In genomic region chr12:100258127-100258526, GRCh38 we compare ENCODE assay signal across 35 cellular contexts. TPM values are rescaled to one million over a fixed set of nuclear protein-coding genes. Genes with fewer than 3 reads are reported as not detected.
A peak's percentile ranks its signal among the peaks of the same experiment; 100 is the strongest.
DNase-seq lines count a peak whose midpoint lies in the region; ATAC-seq and TF ChIP-seq lines count a peak whose summit lies in the region.
"Had no signal": no experiment of that assay in that cellular context is flagged by ENCODE, and none has a peak within 500 bp of the region (broad histone marks: within the 10 kb centered on the region; RNA-seq: fewer than 3 reads in every experiment).

No MANE protein-coding gene starts in this region.

- CTCF ChIA-PET in activated CD4-positive, alpha-beta T cell treated with anti-CD3 and anti-CD28 coated beads, Interleukin-2, amount 10 ng/mL, durations not matched to agents 7 days and 5 days (lab: Charles Lee): no interaction called here
- CTCF ChIA-PET in HEK293 (lab: Yijun Ruan, JAX): interaction anchor here (1.2 kb wide), 1 partner anchor 23 kb away, joined by 4 read pairs; no protein-coding TSS in a partner anchor

- no peak overlapping the region for H3K4me3 ChIP-seq in HEK293 (ENCODE audit: low read depth, low read length)
- H3K4me3 ChIP-seq: A549; BLaER1; BLaER1 treated with 17β-estradiol and CSF1 and Interleukin-3, amounts not matched to agents 10 nM and 100 nM had no signal

- ATAC-seq in GM21367 (IDR thresholded peaks at IDR 0.05; ENCODE audit: unreplicated experiment): no peak
- ATAC-seq: A549; CD8-positive, alpha-beta T cell had no signal

- H3K27me3 Mint-ChIP-seq in T-helper 2 cell treated with Interferon-gamma antibody and Interleukin-4, amounts not matched to agents 5 μg/mL and 100 μg/mL, for 36 hours (ENCODE audit: low read depth): no peaks in the 10 kb centered on the region
- no peaks in the 10 kb centered on the region for H3K27me3 Mint-ChIP-seq in activated CD4-positive, alpha-beta T cell treated with anti-CD3 and anti-CD28 coated beads, Interleukin-2, amount 10 ng/mL, durations not matched to agents 7 days and 5 days
- H3K27me3 Mint-ChIP-seq in endothelial cell (ENCODE audit: unreplicated experiment): peaks cover 3% of the 10 kb centered on the region
- peaks cover 3% of the 10 kb centered on the region; the same call in 1 of the 2 replicates for H3K27me3 Mint-ChIP-seq in HFFc6 (ENCODE audit: insufficient read depth)
- H3K27me3 Mint-ChIP-seq: B cell; CD4-positive, alpha-beta memory T cell; CD4-positive, alpha-beta T cell; CD8-positive, alpha-beta memory T cell had no signal

- H3K9me3 Mint-ChIP-seq in T-helper 2 cell treated with Interferon-gamma antibody and Interleukin-4, amounts not matched to agents 5 μg/mL and 100 μg/mL, for 36 hours: no peaks in the 10 kb centered on the region
- no peaks in the 10 kb centered on the region for H3K9me3 Mint-ChIP-seq in activated CD4-positive, alpha-beta T cell treated with anti-CD3 and anti-CD28 coated beads, Interleukin-2, amount 10 ng/mL, durations not matched to agents 7 days and 5 days
- no peaks in the 10 kb centered on the region for H3K9me3 Mint-ChIP-seq in endothelial cell (ENCODE audit: unreplicated experiment)
- no peaks in the 10 kb centered on the region for H3K9me3 Mint-ChIP-seq in HFFc6
- H3K9me3 Mint-ChIP-seq: CD14-positive monocyte; CD4-positive, alpha-beta T cell; CD4-positive, CD25-positive, alpha-beta regulatory T cell; CD8-positive, alpha-beta memory T cell; CD8-positive, alpha-beta T cell had no signal

- no peak overlapping the region for H3K27ac ChIP-seq in HEK293 (ENCODE audit: extremely low read depth, low read depth, low read length)
- H3K27ac ChIP-seq: 22Rv1; A549; BLaER1; BLaER1 treated with 17β-estradiol and CSF1 and Interleukin-3, amounts not matched to agents 10 nM and 100 nM; C4-2B had no signal

- H3K36me3 Mint-ChIP-seq in T-helper 2 cell treated with Interferon-gamma antibody and Interleukin-4, amounts not matched to agents 5 μg/mL and 100 μg/mL, for 36 hours (ENCODE audit: low read depth): peaks cover 1% of the 10 kb centered on the region
- H3K36me3 Mint-ChIP-seq in activated CD4-positive, alpha-beta T cell treated with anti-CD3 and anti-CD28 coated beads, Interleukin-2, amount 10 ng/mL, durations not matched to agents 7 days and 5 days (ENCODE audit: low read depth): peaks cover 7% of the 10 kb centered on the region
- H3K36me3 Mint-ChIP-seq in endothelial cell (ENCODE audit: low read depth, unreplicated experiment): no peaks in the 10 kb centered on the region
- H3K36me3 Mint-ChIP-seq in HFFc6 (ENCODE audit: low read depth): no peaks in the 10 kb centered on the region
- H3K36me3 Mint-ChIP-seq: CD14-positive monocyte; CD4-positive, alpha-beta memory T cell; CD8-positive, alpha-beta memory T cell; CD8-positive, alpha-beta T cell had no signal

- no peak overlapping the region for H3K27ac Mint-ChIP-seq in T-helper 2 cell treated with Interferon-gamma antibody and Interleukin-4, amounts not matched to agents 5 μg/mL and 100 μg/mL, for 36 hours
- H3K27ac Mint-ChIP-seq in activated CD4-positive, alpha-beta T cell treated with anti-CD3 and anti-CD28 coated beads, Interleukin-2, amount 10 ng/mL, durations not matched to agents 7 days and 5 days: peak overlapping the region; percentile 28
- H3K27ac Mint-ChIP-seq in endothelial cell (ENCODE audit: unreplicated experiment) (peak overlapping the region; percentile 9), HFFc6 (no peak overlapping the region)
- H3K27ac Mint-ChIP-seq: B cell; CD14-positive monocyte; CD4-positive, alpha-beta T cell; CD4-positive, CD25-positive, alpha-beta regulatory T cell; CD8-positive, alpha-beta memory T cell; CD8-positive, alpha-beta T cell had no signal

- TF ChIP-seq CTCF in HEK293 (tag by site-specific recombination; IDR thresholded peaks at IDR 0.05) (no peak), endothelial cell (IDR thresholded peaks at IDR 0.05; ENCODE audit: unreplicated experiment) (no peak), HFFc6 (IDR thresholded peaks at IDR 0.05) (no peak)

- no peaks in the 10 kb centered on the region for H3K9me3 ChIP-seq in HEK293 (ENCODE audit: control insufficient read depth, insufficient read depth, low read depth, low read length)
- H3K9me3 ChIP-seq: A549; BE2C; BLaER1; BLaER1 treated with 17β-estradiol and CSF1 and Interleukin-3, amounts not matched to agents 10 nM and 100 nM; Caco-2 had no signal

- H3K4me1 ChIP-seq in HEK293 (ENCODE audit: control insufficient read depth, insufficient read depth, low read length): no peaks in the 10 kb centered on the region
- H3K4me1 ChIP-seq: A549; BE2C; BLaER1; BLaER1 treated with 17β-estradiol and CSF1 and Interleukin-3, amounts not matched to agents 10 nM and 100 nM had no signal

- peaks cover 8% of the 10 kb centered on the region for H3K4me1 Mint-ChIP-seq in T-helper 2 cell treated with Interferon-gamma antibody and Interleukin-4, amounts not matched to agents 5 μg/mL and 100 μg/mL, for 36 hours (ENCODE audit: low read depth)
- H3K4me1 Mint-ChIP-seq in activated CD4-positive, alpha-beta T cell treated with anti-CD3 and anti-CD28 coated beads, Interleukin-2, amount 10 ng/mL, durations not matched to agents 7 days and 5 days: peaks cover 12% of the 10 kb centered on the region
- H3K4me1 Mint-ChIP-seq in endothelial cell (ENCODE audit: unreplicated experiment): peaks cover 12% of the 10 kb centered on the region
- no peaks in the 10 kb centered on the region for H3K4me1 Mint-ChIP-seq in HFFc6 (ENCODE audit: low read depth)
- H3K4me1 Mint-ChIP-seq: B cell, CD14-positive monocyte had no signal

- peak overlapping the region; percentile 22 for H3K4me3 Mint-ChIP-seq in T-helper 2 cell treated with Interferon-gamma antibody and Interleukin-4, amounts not matched to agents 5 μg/mL and 100 μg/mL, for 36 hours
- H3K4me3 Mint-ChIP-seq in activated CD4-positive, alpha-beta T cell treated with anti-CD3 and anti-CD28 coated beads, Interleukin-2, amount 10 ng/mL, durations not matched to agents 7 days and 5 days: no peak overlapping the region
- H3K4me3 Mint-ChIP-seq in endothelial cell (ENCODE audit: unreplicated experiment) (no peak overlapping the region), HFFc6 (no peak overlapping the region)
- H3K4me3 Mint-ChIP-seq: B cell; CD14-positive monocyte; CD4-positive, alpha-beta T cell; CD8-positive, alpha-beta memory T cell; CD8-positive, alpha-beta T cell had no signal

- DNase-seq in T-helper 2 cell treated with Interferon-gamma antibody and Interleukin-4, amounts not matched to agents 5 μg/mL and 100 μg/mL, for 36 hours (ENCODE audit: low spot score): no peak
- DNase-seq in T-helper 2 cell (no peak), endothelial cell (ENCODE audit: low spot score) (no peak), HFFc6 (no peak)
- DNase-seq in activated CD4-positive, alpha-beta T cell treated with anti-CD3 and anti-CD28 coated beads, Interleukin-2, amount 10 ng/mL, durations not matched to agents 7 days and 5 days: no peak
- DNase-seq in activated CD4-positive, alpha-beta T cell treated with anti-CD3 and anti-CD28 coated beads for 4 hours: no peak
- DNase-seq: 8988T; ACHN; AML-193; BE2C; C1 segment of cervical spinal cord; Caco-2; Calu3; CD4-positive, alpha-beta memory T cell; CD4-positive, alpha-beta T cell; CD4-positive, CD25-positive, alpha-beta regulatory T cell; CD8-positive, alpha-beta memory T cell; CD8-positive, alpha-beta T cell; COR-L47; DMS 273 treated with DMSO at 0.1 percent for 48 hours; DMS153; DMS53; DMS79; DMS79 treated with DMSO at 0.1 percent for 48 hours; DND-41; EL had no signal

- POLR2A ChIA-PET in activated CD4-positive, alpha-beta T cell treated with anti-CD3 and anti-CD28 coated beads, Interleukin-2, amount 10 ng/mL, durations not matched to agents 7 days and 5 days (lab: Charles Lee): no interaction called here
- POLR2A ChIA-PET in HEK293 (lab: Yijun Ruan, JAX): no interaction called here

- no peaks in the 10 kb centered on the region; a peak in 1 of 3 replicates for H3K36me3 ChIP-seq in HEK293 (ENCODE audit: control insufficient read depth in 2 of 2, insufficient read depth in 1 of 2, low read length in 2 of 2)
- H3K36me3 ChIP-seq: BE2C; BLaER1; BLaER1 treated with 17β-estradiol and CSF1 and Interleukin-3, amounts not matched to agents 10 nM and 100 nM had no signal

TF ChIP-seq in HEK293, 187 proteins besides CTCF, POLR2A, EP300 and RAD21 (continues in another document):
- TF ChIP-seq ZBTB20 (tag by site-specific recombination; IDR thresholded peaks at IDR 0.05) (no peak), ZNF133 (tag by site-specific recombination; IDR thresholded peaks at IDR 0.05) (peak; percentile 98), KLF1 (tag by site-specific recombination; IDR thresholded peaks at IDR 0.05) (no peak), ZNF529 (tag by site-specific recombination; IDR thresholded peaks at IDR 0.05; ENCODE audit: insufficient replicate concordance) (no peak), ZNF830 (tag by site-specific recombination; IDR thresholded peaks at IDR 0.05; ENCODE audit: low read depth) (no peak), MEIS1 (CRISPR knock-in tag; IDR thresholded peaks at IDR 0.05; ENCODE audit: borderline replicate concordance) (no peak), ZNF76 (tag by site-specific recombination; IDR thresholded peaks at IDR 0.05; ENCODE audit: borderline replicate concordance, low read depth) (no peak)
- TF ChIP-seq, protein P1, sequence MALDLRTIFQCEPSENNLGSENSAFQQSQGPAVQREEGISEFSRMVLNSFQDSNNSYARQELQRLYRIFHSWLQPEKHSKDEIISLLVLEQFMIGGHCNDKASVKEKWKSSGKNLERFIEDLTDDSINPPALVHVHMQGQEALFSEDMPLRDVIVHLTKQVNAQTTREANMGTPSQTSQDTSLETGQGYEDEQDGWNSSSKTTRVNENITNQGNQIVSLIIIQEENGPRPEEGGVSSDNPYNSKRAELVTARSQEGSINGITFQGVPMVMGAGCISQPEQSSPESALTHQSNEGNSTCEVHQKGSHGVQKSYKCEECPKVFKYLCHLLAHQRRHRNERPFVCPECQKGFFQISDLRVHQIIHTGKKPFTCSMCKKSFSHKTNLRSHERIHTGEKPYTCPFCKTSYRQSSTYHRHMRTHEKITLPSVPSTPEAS (tag by site-specific recombination; IDR thresholded peaks at IDR 0.05): no peak

RNA-seq across cellular contexts. Expression of gene DEPDC4, which starts 8.8 kb away (rescaled TPM):
- total RNA-seq in activated CD4-positive, alpha-beta T cell treated with anti-CD3 and anti-CD28 coated beads, Interleukin-2, amount 10 ng/mL, durations not matched to agents 7 days and 5 days: 1 to 10 TPM; 1.4 to 2.1 TPM
- 0.82 TPM for total RNA-seq in endothelial cell (ENCODE audit: unreplicated experiment)
- 1 to 10 TPM in 5 of 6 experiments, under 1 TPM in 1; 0.73 to 1.5 (median 1.3) TPM for total RNA-seq in HFFc6 (2021; fragmentation: NEBNext Ultra II Directional; extraction: Animal tissue kit (Norgen Biotek cat#: 25700))
- total RNA-seq: CD4-positive, CD25-positive, alpha-beta regulatory T cell had no signal

RNA-seq across cellular contexts. Expression of gene SCYL2, which starts 8.8 kb away (rescaled TPM):
- 10 to 100 TPM; 32.1 to 33.3 TPM for total RNA-seq in activated CD4-positive, alpha-beta T cell treated with anti-CD3 and anti-CD28 coated beads, Interleukin-2, amount 10 ng/mL, durations not matched to agents 7 days and 5 days
- 56.9 TPM for total RNA-seq in endothelial cell (ENCODE audit: unreplicated experiment)
- 10 to 100 TPM; 40.0 to 46.7 (median 40.8) TPM for total RNA-seq in HFFc6 (2021; fragmentation: NEBNext Ultra II Directional; extraction: Animal tissue kit (Norgen Biotek cat#: 25700))

RNA-seq across cellular contexts. Expression of gene ACTR6, which starts 57.5 kb away (rescaled TPM):
- total RNA-seq in activated CD4-positive, alpha-beta T cell treated with anti-CD3 and anti-CD28 coated beads, Interleukin-2, amount 10 ng/mL, durations not matched to agents 7 days and 5 days: 10 to 100 TPM; 27.6 to 33.8 TPM
- total RNA-seq in endothelial cell (ENCODE audit: unreplicated experiment): 20.4 TPM
- 10 to 100 TPM; 23.2 to 29.2 (median 24.9) TPM for total RNA-seq in HFFc6 (2021; fragmentation: NEBNext Ultra II Directional; extraction: Animal tissue kit (Norgen Biotek cat#: 25700))

Comparison
In these comparisons a context has a peak if more than half of its experiments do, and no peak if none do; other contexts are left out.
1. H3K27ac Mint-ChIP-seq: peak in activated CD4-positive, alpha-beta T cell treated with anti-CD3 and anti-CD28 coated beads, Interleukin-2, amount 10 ng/mL, durations not matched to agents 7 days and 5 days (single experiment) and endothelial cell (single experiment); none in T-helper 2 cell treated with Interferon-gamma antibody and Interleukin-4, amounts not matched to agents 5 μg/mL and 100 μg/mL, for 36 hours (single experiment) and HFFc6 (single experiment).